In genomic region chr4:126593626-126594025, GRCh38 we compare ENCODE assay signal across 6 cellular contexts.
"Had no signal": no experiment of that assay in that cellular context is flagged by ENCODE, and none has a peak within 500 bp of the region (broad histone marks: within the 10 kb centered on the region; RNA-seq: fewer than 3 reads in every experiment).

No MANE protein-coding gene starts in this region.

- ATAC-seq: HepG2, K562 had no signal

- DNase-seq: IMR-90, KBM-7, KG1 had no signal

- H3K27ac ChIP-seq: HL-60 had no signal

- H3K4me3 ChIP-seq: K562 had no signal
